Comparison of ENCODE assay signal across 1 cellular context in genomic region chr13:28408235-28408848, GRCh38.
A peak's percentile ranks its signal among the peaks of the same experiment; 100 is the strongest.
TF ChIP-seq lines count a peak whose summit lies in the region.

No MANE protein-coding gene starts in this region.

TF ChIP-seq in K562, 482 proteins besides CTCF, POLR2A, EP300 and RAD21 (continued from another document and continues in another):
- TF ChIP-seq CHD7 (IDR thresholded peaks at IDR 0.05; ENCODE audit: low read depth, low read length) (no peak), SMAD3 (CRISPR knock-in tag; conservative IDR thresholded peaks at IDR 0.05) (0 out of 2 replicates have a peak, but pooled peaks have one; percentile 55), MCM7 (IDR thresholded peaks at IDR 0.05) (no peak), RBM39 (optimal IDR thresholded peaks at IDR 0.05; ENCODE audit: low read depth, low read length) (no peak), ZNF512 (tag; IDR thresholded peaks at IDR 0.05) (no peak), SMARCE1 (IDR thresholded peaks at IDR 0.05) (peak; percentile 94), SRF (CRISPR knock-in tag; IDR thresholded peaks at IDR 0.05) (no peak), FUS (optimal IDR thresholded peaks at IDR 0.05; ENCODE audit: low read depth, low read length) (no peak), ZNF699 (CRISPR knock-in tag; IDR thresholded peaks at IDR 0.05; ENCODE audit: insufficient replicate concordance) (no peak), ZNF77 (CRISPR knock-in tag; IDR thresholded peaks at IDR 0.05) (no peak), ZBTB11 (CRISPR knock-in tag; IDR thresholded peaks at IDR 0.05) (peak in 1 of 3 experiments; percentile 64; a peak in 2 of 6 replicates), NR2F6 (CRISPR knock-in tag; IDR thresholded peaks at IDR 0.05) (no peak; the same call in 1 of the 2 replicates), TEAD1 (CRISPR knock-in tag; IDR thresholded peaks at IDR 0.05) (no peak), EGR1 (conservative IDR thresholded peaks at IDR 0.05) (no peak), TARDBP (IDR thresholded peaks at IDR 0.05) (peak; percentile 86), RBM15 (IDR thresholded peaks at IDR 0.05; ENCODE audit: insufficient read depth, low read length) (no peak), FOXM1 (IDR thresholded peaks at IDR 0.05; ENCODE audit: low read depth) (peak; percentile 86), FOXM1 (CRISPR knock-in tag; IDR thresholded peaks at IDR 0.05; ENCODE audit: low read depth) (no peak), BCL6 (CRISPR knock-in tag; IDR thresholded peaks at IDR 0.05) (no peak), JUNB (CRISPR knock-in tag; conservative IDR thresholded peaks at IDR 0.05) (no peak), HNRNPUL1 (IDR thresholded peaks at IDR 0.05; ENCODE audit: low read length) (no peak), PTRF (tag; IDR thresholded peaks at IDR 0.05) (no peak), SPI1 (IDR thresholded peaks at IDR 0.05; ENCODE audit: borderline replicate concordance, low read depth, low read length) (peak; percentile 83), ZNF655 (CRISPR knock-in tag; IDR thresholded peaks at IDR 0.05) (no peak), BCOR (IDR thresholded peaks at IDR 0.05) (peak; percentile 63), TBP (optimal IDR thresholded peaks at IDR 0.05; ENCODE audit: low read depth, low read length) (no peak), PYGO2 (tag; IDR thresholded peaks at IDR 0.05) (peak; percentile 50; the same call in 1 of the 2 replicates), PHB (CRISPR knock-in tag; IDR thresholded peaks at IDR 0.05) (no peak), ZFP30 (CRISPR knock-in tag; IDR thresholded peaks at IDR 0.05; ENCODE audit: borderline replicate concordance) (no peak)
- TF ChIP-seq, protein P1, sequence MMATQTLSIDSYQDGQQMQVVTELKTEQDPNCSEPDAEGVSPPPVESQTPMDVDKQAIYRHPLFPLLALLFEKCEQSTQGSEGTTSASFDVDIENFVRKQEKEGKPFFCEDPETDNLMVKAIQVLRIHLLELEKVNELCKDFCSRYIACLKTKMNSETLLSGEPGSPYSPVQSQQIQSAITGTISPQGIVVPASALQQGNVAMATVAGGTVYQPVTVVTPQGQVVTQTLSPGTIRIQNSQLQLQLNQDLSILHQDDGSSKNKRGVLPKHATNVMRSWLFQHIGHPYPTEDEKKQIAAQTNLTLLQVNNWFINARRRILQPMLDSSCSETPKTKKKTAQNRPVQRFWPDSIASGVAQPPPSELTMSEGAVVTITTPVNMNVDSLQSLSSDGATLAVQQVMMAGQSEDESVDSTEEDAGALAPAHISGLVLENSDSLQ (IDR thresholded peaks at IDR 0.05), result no peak
- TF ChIP-seq, protein P2, sequence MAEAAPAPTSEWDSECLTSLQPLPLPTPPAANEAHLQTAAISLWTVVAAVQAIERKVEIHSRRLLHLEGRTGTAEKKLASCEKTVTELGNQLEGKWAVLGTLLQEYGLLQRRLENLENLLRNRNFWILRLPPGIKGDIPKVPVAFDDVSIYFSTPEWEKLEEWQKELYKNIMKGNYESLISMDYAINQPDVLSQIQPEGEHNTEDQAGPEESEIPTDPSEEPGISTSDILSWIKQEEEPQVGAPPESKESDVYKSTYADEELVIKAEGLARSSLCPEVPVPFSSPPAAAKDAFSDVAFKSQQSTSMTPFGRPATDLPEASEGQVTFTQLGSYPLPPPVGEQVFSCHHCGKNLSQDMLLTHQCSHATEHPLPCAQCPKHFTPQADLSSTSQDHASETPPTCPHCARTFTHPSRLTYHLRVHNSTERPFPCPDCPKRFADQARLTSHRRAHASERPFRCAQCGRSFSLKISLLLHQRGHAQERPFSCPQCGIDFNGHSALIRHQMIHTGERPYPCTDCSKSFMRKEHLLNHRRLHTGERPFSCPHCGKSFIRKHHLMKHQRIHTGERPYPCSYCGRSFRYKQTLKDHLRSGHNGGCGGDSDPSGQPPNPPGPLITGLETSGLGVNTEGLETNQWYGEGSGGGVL (CRISPR knock-in tag; IDR thresholded peaks at IDR 0.05), result no peak
- TF ChIP-seq, protein P3, sequence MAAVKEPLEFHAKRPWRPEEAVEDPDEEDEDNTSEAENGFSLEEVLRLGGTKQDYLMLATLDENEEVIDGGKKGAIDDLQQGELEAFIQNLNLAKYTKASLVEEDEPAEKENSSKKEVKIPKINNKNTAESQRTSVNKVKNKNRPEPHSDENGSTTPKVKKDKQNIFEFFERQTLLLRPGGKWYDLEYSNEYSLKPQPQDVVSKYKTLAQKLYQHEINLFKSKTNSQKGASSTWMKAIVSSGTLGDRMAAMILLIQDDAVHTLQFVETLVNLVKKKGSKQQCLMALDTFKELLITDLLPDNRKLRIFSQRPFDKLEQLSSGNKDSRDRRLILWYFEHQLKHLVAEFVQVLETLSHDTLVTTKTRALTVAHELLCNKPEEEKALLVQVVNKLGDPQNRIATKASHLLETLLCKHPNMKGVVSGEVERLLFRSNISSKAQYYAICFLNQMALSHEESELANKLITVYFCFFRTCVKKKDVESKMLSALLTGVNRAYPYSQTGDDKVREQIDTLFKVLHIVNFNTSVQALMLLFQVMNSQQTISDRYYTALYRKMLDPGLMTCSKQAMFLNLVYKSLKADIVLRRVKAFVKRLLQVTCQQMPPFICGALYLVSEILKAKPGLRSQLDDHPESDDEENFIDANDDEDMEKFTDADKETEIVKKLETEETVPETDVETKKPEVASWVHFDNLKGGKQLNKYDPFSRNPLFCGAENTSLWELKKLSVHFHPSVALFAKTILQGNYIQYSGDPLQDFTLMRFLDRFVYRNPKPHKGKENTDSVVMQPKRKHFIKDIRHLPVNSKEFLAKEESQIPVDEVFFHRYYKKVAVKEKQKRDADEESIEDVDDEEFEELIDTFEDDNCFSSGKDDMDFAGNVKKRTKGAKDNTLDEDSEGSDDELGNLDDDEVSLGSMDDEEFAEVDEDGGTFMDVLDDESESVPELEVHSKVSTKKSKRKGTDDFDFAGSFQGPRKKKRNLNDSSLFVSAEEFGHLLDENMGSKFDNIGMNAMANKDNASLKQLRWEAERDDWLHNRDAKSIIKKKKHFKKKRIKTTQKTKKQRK (IDR thresholded peaks at IDR 0.05; ENCODE audit: borderline replicate concordance, low read depth, low read length), result no peak
- TF ChIP-seq, protein P4, sequence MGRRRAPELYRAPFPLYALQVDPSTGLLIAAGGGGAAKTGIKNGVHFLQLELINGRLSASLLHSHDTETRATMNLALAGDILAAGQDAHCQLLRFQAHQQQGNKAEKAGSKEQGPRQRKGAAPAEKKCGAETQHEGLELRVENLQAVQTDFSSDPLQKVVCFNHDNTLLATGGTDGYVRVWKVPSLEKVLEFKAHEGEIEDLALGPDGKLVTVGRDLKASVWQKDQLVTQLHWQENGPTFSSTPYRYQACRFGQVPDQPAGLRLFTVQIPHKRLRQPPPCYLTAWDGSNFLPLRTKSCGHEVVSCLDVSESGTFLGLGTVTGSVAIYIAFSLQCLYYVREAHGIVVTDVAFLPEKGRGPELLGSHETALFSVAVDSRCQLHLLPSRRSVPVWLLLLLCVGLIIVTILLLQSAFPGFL (CRISPR knock-in tag; IDR thresholded peaks at IDR 0.05), result no peak
